Comparison of ENCODE assay signal across 19 cellular contexts in genomic region chr16:85585762-85586161, GRCh38. TPM values are rescaled to one million over a fixed set of nuclear protein-coding genes. Genes with fewer than 3 reads are reported as not detected.
A peak's percentile ranks its signal among the peaks of the same experiment; 100 is the strongest.
DNase-seq lines count a peak whose midpoint lies in the region; ATAC-seq and TF ChIP-seq lines count a peak whose summit lies in the region.
"Had no signal": no experiment of that assay in that cellular context is flagged by ENCODE, and none has a peak within 500 bp of the region (broad histone marks: within the 10 kb centered on the region; RNA-seq: fewer than 3 reads in every experiment).

No MANE protein-coding gene starts in this region.

- no peak overlapping the region for H4K8ac ChIP-seq in neuronal stem cell (ENCODE audit: low read depth, low read length)

- H3K4me3 Mint-ChIP-seq in natural killer cell = no peak overlapping the region
- H3K4me3 Mint-ChIP-seq in natural killer cell treated with Interleukin-12 subunit alpha and Interleukin-12 subunit beta and Interleukin-15 and Interleukin-18, amount 100 ng/mL, for 72 hours = no peak overlapping the region
- H3K4me3 Mint-ChIP-seq in glutamatergic neuron (ENCODE audit: unreplicated experiment) = peak overlapping the region; percentile 74
- H3K4me3 Mint-ChIP-seq in activated T-helper 1 cell treated with anti-CD3 and anti-CD28 coated beads, Interleukin-12 subunit alpha, Interleukin-12 subunit beta, Interleukin-2, Interleukin-4 antibody, amounts not matched to agents 30 ng/mL and 10 ng/mL and 1 ng/mL, durations not matched to agents 14 hours and 24 hours and 36 hours = no peak overlapping the region

- H3K4me1 Mint-ChIP-seq in natural killer cell (peaks cover 36 to 63% of the 10 kb centered on the region in 2 donors), glutamatergic neuron (ENCODE audit: low read depth, unreplicated experiment) (peaks cover 64% of the 10 kb centered on the region)
- H3K4me1 Mint-ChIP-seq in natural killer cell treated with Interleukin-12 subunit alpha and Interleukin-12 subunit beta and Interleukin-15 and Interleukin-18, amount 100 ng/mL, for 72 hours (ENCODE audit: low read depth in 2 of 2) = peaks cover 31 to 39% of the 10 kb centered on the region in 2 donors
- no peaks in the 10 kb centered on the region for H3K4me1 Mint-ChIP-seq in activated T-helper 1 cell treated with anti-CD3 and anti-CD28 coated beads, Interleukin-12 subunit alpha, Interleukin-12 subunit beta, Interleukin-2, Interleukin-4 antibody, amounts not matched to agents 30 ng/mL and 10 ng/mL and 1 ng/mL, durations not matched to agents 14 hours and 24 hours and 36 hours (ENCODE audit: low read depth)

- TF ChIP-seq CTCF in natural killer cell (IDR thresholded peaks at IDR 0.05) = no peak
- TF ChIP-seq CTCF in glutamatergic neuron (IDR thresholded peaks at IDR 0.05; ENCODE audit: partially characterized antibody, unreplicated experiment) = no peak

- no peak overlapping the region for H3K4me3 ChIP-seq in neuronal stem cell (ENCODE audit: low read length in 2 of 2)

- no peak overlapping the region for H2BK15ac ChIP-seq in neuronal stem cell (ENCODE audit: low read length)

- H3K9me3 Mint-ChIP-seq in natural killer cell (no peaks in the 10 kb centered on the region), glutamatergic neuron (ENCODE audit: unreplicated experiment) (peaks cover 31% of the 10 kb centered on the region)
- no peaks in the 10 kb centered on the region for H3K9me3 Mint-ChIP-seq in natural killer cell treated with Interleukin-12 subunit alpha and Interleukin-12 subunit beta and Interleukin-15 and Interleukin-18, amount 100 ng/mL, for 72 hours
- no peaks in the 10 kb centered on the region for H3K9me3 Mint-ChIP-seq in activated T-helper 1 cell treated with anti-CD3 and anti-CD28 coated beads, Interleukin-12 subunit alpha, Interleukin-12 subunit beta, Interleukin-2, Interleukin-4 antibody, amounts not matched to agents 30 ng/mL and 10 ng/mL and 1 ng/mL, durations not matched to agents 14 hours and 24 hours and 36 hours
- H3K9me3 Mint-ChIP-seq: H9 had no signal

- H3K27ac Mint-ChIP-seq in natural killer cell = peak overlapping the region; percentile 66 to 85
- no peak overlapping the region for H3K27ac Mint-ChIP-seq in natural killer cell treated with Interleukin-12 subunit alpha and Interleukin-12 subunit beta and Interleukin-15 and Interleukin-18, amount 100 ng/mL, for 72 hours
- H3K27ac Mint-ChIP-seq in glutamatergic neuron (ENCODE audit: unreplicated experiment) = peak overlapping the region; percentile 98
- no peak overlapping the region for H3K27ac Mint-ChIP-seq in activated T-helper 1 cell treated with anti-CD3 and anti-CD28 coated beads, Interleukin-12 subunit alpha, Interleukin-12 subunit beta, Interleukin-2, Interleukin-4 antibody, amounts not matched to agents 30 ng/mL and 10 ng/mL and 1 ng/mL, durations not matched to agents 14 hours and 24 hours and 36 hours

- H3K79me1 ChIP-seq in neuronal stem cell (ENCODE audit: low read depth, low read length) = no peaks in the 10 kb centered on the region

- H3K4me2 ChIP-seq in neuronal stem cell (ENCODE audit: insufficient read depth, low read length, poor library complexity, severe bottlenecking) = no peak overlapping the region

- no peak for DNase-seq in natural killer cell
- no peak for DNase-seq in natural killer cell treated with Interleukin-12 subunit alpha and Interleukin-12 subunit beta and Interleukin-15 and Interleukin-18, amount 100 ng/mL, for 72 hours (ENCODE audit: low spot score)
- no peak for DNase-seq in glutamatergic neuron
- no peak for DNase-seq in neuronal stem cell (ENCODE audit: low spot score)
- no peak for DNase-seq in activated T-helper 1 cell treated with anti-CD3 and anti-CD28 coated beads, Interleukin-12 subunit alpha, Interleukin-12 subunit beta, Interleukin-2, Interleukin-4 antibody, amounts not matched to agents 30 ng/mL and 10 ng/mL and 1 ng/mL, durations not matched to agents 14 hours and 24 hours and 36 hours (ENCODE audit: low spot score)
- DNase-seq in stimulated activated CD4-positive, alpha-beta T cell treated with anti-CD3 and anti-CD28 coated beads, Interleukin-2, amount 100 ng/mL, for 24 hours = no peak
- DNase-seq in stimulated activated naive CD8-positive, alpha-beta T cell treated with anti-CD3 and anti-CD28 coated beads, Interleukin-15, Interleukin-2, amounts not matched to agents 100 U/mL and 50 U/mL, for 24 hours = no peak
- no peak for DNase-seq in effector CD4-positive, alpha-beta T cell
- DNase-seq: 8988T, DND-41, H9, MV-4-11, NCI-H1417 treated with DMSO at 0.1 percent for 48 hours, NCI-H2029 treated with DMSO at 0.1 percent for 48 hours, NCI-H748 treated with DMSO at 0.1 percent for 48 hours, OCI-M1, RPMI8226, SIG-M5 had no signal

- intact Hi-C loops in natural killer cell (cut with micrococcal nuclease) = no loop called here
- intact Hi-C loops in activated T-helper 1 cell treated with anti-CD3 and anti-CD28 coated beads, Interleukin-12 subunit alpha, Interleukin-12 subunit beta, Interleukin-2, Interleukin-4 antibody, amounts not matched to agents 30 ng/mL and 10 ng/mL and 1 ng/mL, durations not matched to agents 14 hours and 24 hours and 36 hours (cut with micrococcal nuclease) = no loop called here

- H2AFZ ChIP-seq in neuronal stem cell (ENCODE audit: low read length) = no peak overlapping the region

- H3K36me3 Mint-ChIP-seq in natural killer cell (no peaks in the 10 kb centered on the region), glutamatergic neuron (ENCODE audit: unreplicated experiment) (no peaks in the 10 kb centered on the region)
- no peaks in the 10 kb centered on the region for H3K36me3 Mint-ChIP-seq in natural killer cell treated with Interleukin-12 subunit alpha and Interleukin-12 subunit beta and Interleukin-15 and Interleukin-18, amount 100 ng/mL, for 72 hours
- H3K36me3 Mint-ChIP-seq in activated T-helper 1 cell treated with anti-CD3 and anti-CD28 coated beads, Interleukin-12 subunit alpha, Interleukin-12 subunit beta, Interleukin-2, Interleukin-4 antibody, amounts not matched to agents 30 ng/mL and 10 ng/mL and 1 ng/mL, durations not matched to agents 14 hours and 24 hours and 36 hours (ENCODE audit: low read depth) = no peaks in the 10 kb centered on the region

- no peak overlapping the region for H3K4ac ChIP-seq in neuronal stem cell (ENCODE audit: low read length)

- peaks cover 2% of the 10 kb centered on the region in 2 donors for H3K9me3 ChIP-seq in neuronal stem cell (replicated peaks in 1 of 2; ENCODE audit: control insufficient read depth in 2 of 2, insufficient read depth in 1 of 2, low read depth in 1 of 2, low read length in 2 of 2)

- no peak overlapping the region for H2BK5ac ChIP-seq in neuronal stem cell (ENCODE audit: low read length)

- H2AK5ac ChIP-seq in neuronal stem cell (ENCODE audit: low read depth, low read length) = no peak overlapping the region

- H4K91ac ChIP-seq in neuronal stem cell (ENCODE audit: low read depth, low read length, poor library complexity) = no peak overlapping the region

- no peak overlapping the region for H3K9ac ChIP-seq in neuronal stem cell (ENCODE audit: low read depth, low read length, poor library complexity)

- no peaks in the 10 kb centered on the region for H3K27me3 Mint-ChIP-seq in natural killer cell (ENCODE audit: low read depth in 2 of 2)
- no peaks in the 10 kb centered on the region for H3K27me3 Mint-ChIP-seq in natural killer cell treated with Interleukin-12 subunit alpha and Interleukin-12 subunit beta and Interleukin-15 and Interleukin-18, amount 100 ng/mL, for 72 hours
- peaks cover 27% of the 10 kb centered on the region for H3K27me3 Mint-ChIP-seq in glutamatergic neuron (ENCODE audit: unreplicated experiment)
- H3K27me3 Mint-ChIP-seq in activated T-helper 1 cell treated with anti-CD3 and anti-CD28 coated beads, Interleukin-12 subunit alpha, Interleukin-12 subunit beta, Interleukin-2, Interleukin-4 antibody, amounts not matched to agents 30 ng/mL and 10 ng/mL and 1 ng/mL, durations not matched to agents 14 hours and 24 hours and 36 hours (ENCODE audit: insufficient read depth) = no peaks in the 10 kb centered on the region

- H3K23ac ChIP-seq in neuronal stem cell (ENCODE audit: low read depth, low read length, poor library complexity) = peak overlapping the region; percentile 14

- H3K27ac ChIP-seq in neuronal stem cell (replicated peaks; ENCODE audit: low read length) = no peak overlapping the region
- H3K27ac ChIP-seq: HL-60 had no signal

- no peak overlapping the region for H2BK12ac ChIP-seq in neuronal stem cell (ENCODE audit: low read length)

- no CpG with 5 or more reads among the region's 4 CpGs for WGBS in neuronal stem cell (ENCODE audit: extremely low coverage in 2 of 2, insufficient read length in 2 of 2, insufficient replicate concordance in 1 of 2), 2 donors

- no peak overlapping the region for H2BK120ac ChIP-seq in neuronal stem cell (ENCODE audit: low read depth, low read length)

- peaks cover 43 to 79% of the 10 kb centered on the region in 2 donors for H3K4me1 ChIP-seq in neuronal stem cell (ENCODE audit: control insufficient read depth in 2 of 2, insufficient read depth in 1 of 2, low read depth in 1 of 2, low read length in 2 of 2)

- peak overlapping the region; percentile 1 for H3K18ac ChIP-seq in neuronal stem cell (ENCODE audit: low read length)

- H3K27me3 ChIP-seq in neuronal stem cell (ENCODE audit: control insufficient read depth in 3 of 3, insufficient read depth in 3 of 3, low read depth in 1 of 3, low read length in 3 of 3) = peaks cover 0 to 29% (median 0%) of the 10 kb centered on the region in 3 experiments

- peak overlapping the region; percentile 2 for H3K14ac ChIP-seq in neuronal stem cell (ENCODE audit: low read length)

- H3K36me3 ChIP-seq in neuronal stem cell (replicated peaks in 1 of 2; ENCODE audit: control insufficient read depth in 2 of 2, insufficient read depth in 2 of 2, low read length in 2 of 2) = no peaks in the 10 kb centered on the region

- no peak for ATAC-seq in natural killer cell
- no peak for ATAC-seq in natural killer cell treated with Interleukin-12 subunit alpha and Interleukin-12 subunit beta and Interleukin-15 and Interleukin-18, amount 100 ng/mL, for 72 hours
- no peak for ATAC-seq in stimulated activated naive CD8-positive, alpha-beta T cell treated with anti-CD3 and anti-CD28 coated beads, Interleukin-15, Interleukin-2, amounts not matched to agents 100 U/mL and 50 U/mL, for 24 hours

RNA-seq across cellular contexts. Expression of gene GSE1, which starts 27.4 kb away (rescaled TPM):
- total RNA-seq in natural killer cell (100 to 1,000 TPM; 232 to 277 (median 233) TPM), glutamatergic neuron (ENCODE audit: unreplicated experiment) (473 TPM)
- 100 to 1,000 TPM in 1 of 2 donors, 10 to 100 TPM in 1; 84.9 to 146 TPM for total RNA-seq in natural killer cell treated with Interleukin-12 subunit alpha and Interleukin-12 subunit beta and Interleukin-15 and Interleukin-18, amount 100 ng/mL, for 72 hours
- 5.7 TPM for polyA plus RNA-seq in neuronal stem cell (2013, experiment 1 of 2)
- 6.2 TPM for polyA plus RNA-seq in neuronal stem cell (2013, experiment 2 of 2)
- total RNA-seq in activated T-helper 1 cell treated with anti-CD3 and anti-CD28 coated beads, Interleukin-12 subunit alpha, Interleukin-12 subunit beta, Interleukin-2, Interleukin-4 antibody, amounts not matched to agents 30 ng/mL and 10 ng/mL and 1 ng/mL, durations not matched to agents 14 hours and 24 hours and 36 hours = 35.2 and 35.3 TPM in 2 replicates

Comparison
In these comparisons a context has a peak if more than half of its experiments do, and no peak if none do; other contexts are left out.
1. H3K27ac Mint-ChIP-seq: peak in natural killer cell (2 of 2) and glutamatergic neuron (single experiment); none in natural killer cell treated with Interleukin-12 subunit alpha and Interleukin-12 subunit beta and Interleukin-15 and Interleukin-18, amount 100 ng/mL, for 72 hours (0 of 2) and activated T-helper 1 cell treated with anti-CD3 and anti-CD28 coated beads, Interleukin-12 subunit alpha, Interleukin-12 subunit beta, Interleukin-2, Interleukin-4 antibody, amounts not matched to agents 30 ng/mL and 10 ng/mL and 1 ng/mL, durations not matched to agents 14 hours and 24 hours and 36 hours (single experiment).